ENCODE assay signal across 32 cellular contexts in the genomic region with DNA sequence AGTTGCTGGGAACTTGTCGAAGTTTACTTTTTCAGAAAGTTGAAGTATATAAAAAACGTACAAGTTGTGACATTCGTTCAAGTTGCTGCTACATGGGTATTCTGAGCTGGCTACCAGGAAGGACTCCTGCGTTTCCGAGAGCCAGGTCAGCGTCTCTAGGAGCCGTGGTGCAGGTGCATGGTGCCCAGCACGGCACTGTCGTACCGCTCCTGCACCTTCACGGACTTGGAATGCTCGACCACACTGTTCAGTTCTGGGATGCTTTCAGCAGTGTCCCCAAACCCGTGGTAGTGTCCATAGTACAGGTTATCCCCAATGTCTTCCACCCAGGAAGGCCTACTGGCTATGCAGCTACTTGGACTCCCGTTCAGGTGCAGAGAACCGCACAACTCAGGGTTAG.
"Had no signal": no experiment of that assay in that cellular context is flagged by ENCODE, and none has a peak within 500 bp of the region (broad histone marks: within the 10 kb centered on the region; RNA-seq: fewer than 3 reads in every experiment).

No MANE protein-coding gene starts in this region.

- H3K27me3 ChIP-seq: adrenal gland, body of pancreas, brain microvascular endothelial cell, breast epithelium, cardiac muscle cell had no signal

- FAIRE-seq: astrocyte had no signal

- H3K27ac ChIP-seq: adrenal gland, body of pancreas, brain microvascular endothelial cell, breast epithelium, cardiac muscle cell, WERI-Rb-1 had no signal

- H3K9me3 ChIP-seq: adrenal gland, body of pancreas, breast epithelium had no signal

- H3K4me3 ChIP-seq: adrenal gland, body of pancreas, breast epithelium, cardiac muscle cell had no signal

- DNase-seq: activated CD4-positive, alpha-beta T cell treated with anti-CD3 and anti-CD28 coated beads for 1 hour; activated CD4-positive, alpha-beta T cell treated with anti-CD3 and anti-CD28 coated beads for 36 hours; activated CD4-positive, alpha-beta T cell treated with anti-CD3 and anti-CD28 coated beads for 48 hours; activated CD4-positive, alpha-beta T cell treated with anti-CD3 and anti-CD28 coated beads, Interleukin-2, amount 10 ng/mL, durations not matched to agents 7 days and 5 days; activated CD4-positive, alpha-beta T cell treated with anti-CD3 and anti-CD28 coated beads, Interleukin-2, amount 50 U/mL, for 48 hours; activated CD4-positive, CD25-positive, alpha-beta regulatory T cell; activated CD8-positive, alpha-beta memory T cell treated with anti-CD3 and anti-CD28 coated beads, Interleukin-2, amount 50 U/mL, for 4 hours; activated CD8-positive, alpha-beta T cell treated with anti-CD3 and anti-CD28 coated beads for 36 hours; activated effector memory CD4-positive, alpha-beta T cell treated with anti-CD3 and anti-CD28 coated beads, Interleukin-2, amount 50 U/mL, for 16 hours; activated gamma-delta T cell treated with Interleukin-2 at 50 U/mL for 16 hours; activated naive CD4-positive, alpha-beta T cell; activated naive CD4-positive, alpha-beta T cell treated with anti-CD3 and anti-CD28 coated beads for 36 hours; activated naive CD4-positive, alpha-beta T cell treated with anti-CD3 and anti-CD28 coated beads, Interleukin-2, amount 50 U/mL, for 16 hours; activated naive CD8-positive, alpha-beta T cell treated with anti-CD3 and anti-CD28 coated beads for 36 hours; activated T-cell treated with anti-CD3 and anti-CD28 coated beads for 4 hours; activated T-cell treated with anti-CD3 and anti-CD28 coated beads, Interleukin-2, amount 50 U/mL, for 1 hour; activated T-cell treated with anti-CD3 and anti-CD28 coated beads, Interleukin-2, amount 50 U/mL, for 4 hours; activated T-cell treated with anti-CD3 and anti-CD28 coated beads, Interleukin-2, amount 50 U/mL, for 72 hours; adrenal gland; amniotic stem cell; aorta; body of pancreas; brain microvascular endothelial cell; caudate nucleus; cerebellar nuclear complex; T-helper 1 cell; T-helper 2 cell; T-helper 9 cell had no signal

- H3K36me3 ChIP-seq: adrenal gland, brain microvascular endothelial cell, breast epithelium had no signal
